In the genomic region with DNA sequence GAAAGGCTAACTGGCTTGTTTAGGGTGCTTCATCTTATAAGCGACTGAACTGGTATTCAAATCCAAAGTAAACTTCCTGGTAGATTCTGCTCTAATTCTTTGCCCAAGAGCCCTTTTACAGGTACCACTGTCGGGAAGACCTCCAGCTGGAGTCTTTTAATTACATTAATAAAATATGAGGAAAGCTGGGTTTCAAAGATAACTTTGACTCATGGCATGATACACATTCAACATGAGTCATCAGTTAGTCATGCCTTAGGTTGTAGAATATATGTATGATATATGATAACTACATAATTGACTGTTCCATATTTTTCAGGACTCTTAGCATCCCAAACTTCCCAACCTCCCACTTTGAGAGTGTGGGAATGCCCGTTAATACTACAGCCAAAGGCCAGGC, we compare ENCODE assay signal across 12 cellular contexts. TPM values are rescaled to one million over a fixed set of nuclear protein-coding genes. Genes with fewer than 3 reads are reported as not detected.
DNase-seq lines count a peak whose midpoint lies in the region; ATAC-seq and TF ChIP-seq lines count a peak whose summit lies in the region.
"Had no signal": no experiment of that assay in that cellular context is flagged by ENCODE, and none has a peak within 500 bp of the region (broad histone marks: within the 10 kb centered on the region; RNA-seq: fewer than 3 reads in every experiment).

No MANE protein-coding gene starts in this region.

- H3K4me3 Mint-ChIP-seq in activated T-helper 17 cell treated with anti-CD3 and anti-CD28 coated beads, Interleukin-2, amount 50 U/mL, for 72 hours: no peak overlapping the region
- H3K4me3 Mint-ChIP-seq in endodermal cell (no peak overlapping the region), H9 (no peak overlapping the region)
- H3K4me3 Mint-ChIP-seq: brain had no signal

- no TSS peak for BruUV-seq in IMR-90 (replicated peaks; lab: Mats Ljungman, UMichigan)

- dilution Hi-C loops in IMR-90 (cut with HindIII; ENCODE audit: low sequenced_read_pairs, unreplicated experiment): no loop called here

- H3K9me3 ChIP-seq in IMR-90 (ENCODE audit: control insufficient read depth, insufficient read depth, low read length) (no peaks in the 10 kb centered on the region), endodermal cell (ENCODE audit: control insufficient read depth, low read length) (no peaks in the 10 kb centered on the region), H9 (ENCODE audit: control insufficient read depth, low read depth, low read length) (no peaks in the 10 kb centered on the region)

- H3T11ph ChIP-seq in H9 (ENCODE audit: low read length): no peak overlapping the region

- POLR2A ChIA-PET in IMR-90 (lab: Charles Lee; ENCODE audit: unreplicated experiment): no interaction called here

- H3K79me1 ChIP-seq in IMR-90 (ENCODE audit: low read depth in 1 of 2, low read length in 2 of 2): no peaks in the 10 kb centered on the region
- H3K79me1 ChIP-seq in H9 (ENCODE audit: insufficient read depth, low read depth, low read length, poor library complexity, severe bottlenecking): no peaks in the 10 kb centered on the region

- H3K27me3 ChIP-seq in IMR-90 (ENCODE audit: control insufficient read depth, insufficient read depth, low read length): no peaks in the 10 kb centered on the region
- H3K27me3 ChIP-seq in endodermal cell (ENCODE audit: control insufficient read depth, insufficient read depth, low read length, poor library complexity, severe bottlenecking): no peaks in the 10 kb centered on the region
- no peaks in the 10 kb centered on the region for H3K27me3 ChIP-seq in H9 (ENCODE audit: insufficient read depth, low read length)

- no peak overlapping the region for H2AFZ ChIP-seq in IMR-90 (replicated peaks; ENCODE audit: low read length, poor library complexity)
- H2AFZ ChIP-seq in H9 (ENCODE audit: low read length): no peak overlapping the region

- H3K9me1 ChIP-seq in IMR-90 (ENCODE audit: insufficient read depth, low read length): peaks cover 2% of the 10 kb centered on the region; the same call in 1 of the 2 replicates

- H3K9ac ChIP-seq in IMR-90 (ENCODE audit: low read depth, low read length): no peak overlapping the region
- H3K9ac ChIP-seq in endodermal cell (ENCODE audit: extremely low read depth, low read length, poor library complexity, severe bottlenecking): no peak overlapping the region
- no peak overlapping the region for H3K9ac ChIP-seq in H9 (ENCODE audit: extremely low read depth, insufficient read length, low read length)

- no peaks in the 10 kb centered on the region for H3K27me3 Mint-ChIP-seq in activated T-helper 17 cell treated with anti-CD3 and anti-CD28 coated beads, Interleukin-2, amount 50 U/mL, for 72 hours
- H3K27me3 Mint-ChIP-seq in endodermal cell (ENCODE audit: insufficient read depth): no peaks in the 10 kb centered on the region
- no peaks in the 10 kb centered on the region for H3K27me3 Mint-ChIP-seq in H9 (ENCODE audit: low read depth)

- H2BK120ac ChIP-seq in IMR-90 (ENCODE audit: low read depth, low read length) (no peak overlapping the region), H9 (ENCODE audit: low read depth, low read length, poor library complexity, severe bottlenecking) (no peak overlapping the region)

- peak; percentile 46; the same call in 1 of the 2 replicates for ATAC-seq in IMR-90 (ENCODE audit: low read depth)
- ATAC-seq in activated T-helper 17 cell treated with anti-CD3 and anti-CD28 coated beads, Interleukin-2, amount 50 U/mL, for 72 hours (replicated peaks): peak; percentile 90

- 0 out of 2 replicates have a peak, but pooled peaks cover 2% of the 10 kb centered on the region for H3K4me1 ChIP-seq in IMR-90 (ENCODE audit: control insufficient read depth, insufficient read depth, low read length)
- H3K4me1 ChIP-seq in endodermal cell (ENCODE audit: control insufficient read depth, insufficient read depth, low read length): no peaks in the 10 kb centered on the region
- no peaks in the 10 kb centered on the region for H3K4me1 ChIP-seq in H9 (ENCODE audit: insufficient read depth, low read length)

- H4K20me1 ChIP-seq in IMR-90 (ENCODE audit: insufficient read depth, low read length) (no peaks in the 10 kb centered on the region), H9 (ENCODE audit: control insufficient read depth, insufficient read depth, insufficient read length) (no peaks in the 10 kb centered on the region)

- H3K4me2 ChIP-seq in IMR-90 (ENCODE audit: low read depth, low read length) (no peak overlapping the region), H9 (ENCODE audit: insufficient read depth, insufficient read length, low read length) (no peak overlapping the region)

- H2BK12ac ChIP-seq in H9 (ENCODE audit: insufficient read length, low read depth, low read length): no peak overlapping the region

- peaks cover 15% of the 10 kb centered on the region for H3K36me3 ChIP-seq in IMR-90 (ENCODE audit: control insufficient read depth, insufficient read depth, low read length)
- H3K36me3 ChIP-seq in endodermal cell (ENCODE audit: control insufficient read depth, insufficient read depth, low read length): peaks cover 33% of the 10 kb centered on the region

- H4K8ac ChIP-seq in IMR-90 (ENCODE audit: low read depth in 2 of 2, low read length in 2 of 2) (no peak overlapping the region), H9 (replicated peaks; ENCODE audit: insufficient read length, low read depth, low read length) (no peak overlapping the region)

- H3K79me2 ChIP-seq in H9 (ENCODE audit: insufficient read depth, low read length): no peaks in the 10 kb centered on the region

- H2BK5ac ChIP-seq in IMR-90 (ENCODE audit: low read depth, low read length, poor library complexity, severe bottlenecking) (no peak overlapping the region), H9 (ENCODE audit: insufficient read length, low read length) (no peak overlapping the region)

- no peaks in the 10 kb centered on the region for H3K9me3 Mint-ChIP-seq in activated T-helper 17 cell treated with anti-CD3 and anti-CD28 coated beads, Interleukin-2, amount 50 U/mL, for 72 hours
- H3K9me3 Mint-ChIP-seq in endodermal cell (no peaks in the 10 kb centered on the region), H9 (no peaks in the 10 kb centered on the region)
- H3K9me3 Mint-ChIP-seq: brain had no signal

- H3K27ac ChIP-seq in IMR-90 (ENCODE audit: insufficient read depth, low read length): no peak overlapping the region
- no peak overlapping the region for H3K27ac ChIP-seq in endodermal cell (ENCODE audit: low read depth, low read length)
- no peak overlapping the region for H3K27ac ChIP-seq in H9 (ENCODE audit: insufficient read length, low read depth, low read length)

- WGBS in IMR-90 (ENCODE audit: extremely low coverage in 2 of 2, insufficient read length in 1 of 2), 2 experiments: no CpG with 5 or more reads among the region's 3 CpGs
- WGBS in endodermal cell (ENCODE audit: insufficient coverage in 1 of 2, insufficient read length in 1 of 2), 2 experiments: 82 to 85% methylated on average over 2 to 3 of the region's 3 CpGs
- no CpG with 5 or more reads among the region's 3 CpGs for WGBS in H9 (ENCODE audit: extremely low coverage, insufficient read length, low lambda C conversion rate)

- H2BK20ac ChIP-seq in IMR-90 (ENCODE audit: low read depth, low read length): no peak overlapping the region
- H2BK20ac ChIP-seq in H9 (ENCODE audit: low read depth, low read length, poor library complexity, severe bottlenecking): no peak overlapping the region

- H2AK5ac ChIP-seq in IMR-90 (ENCODE audit: low read depth, low read length): no peak overlapping the region
- no peak overlapping the region for H2AK5ac ChIP-seq in H9 (ENCODE audit: insufficient read length, low read length)

- H4K91ac ChIP-seq in IMR-90 (ENCODE audit: insufficient read depth, low read depth, low read length) (no peak overlapping the region), H9 (ENCODE audit: insufficient read length, low read depth, low read length) (no peak overlapping the region)

- H2BK15ac ChIP-seq in IMR-90 (ENCODE audit: low read depth, low read length) (no peak overlapping the region), H9 (ENCODE audit: low read depth, low read length) (no peak overlapping the region)

- TF ChIP-seq POLR2A in IMR-90 (IDR thresholded peaks at IDR 0.05; ENCODE audit: low read depth, low read length): no peak

- peaks cover 19% of the 10 kb centered on the region for H3K4me1 Mint-ChIP-seq in activated T-helper 17 cell treated with anti-CD3 and anti-CD28 coated beads, Interleukin-2, amount 50 U/mL, for 72 hours
- no peaks in the 10 kb centered on the region for H3K4me1 Mint-ChIP-seq in endodermal cell
- no peaks in the 10 kb centered on the region for H3K4me1 Mint-ChIP-seq in H9
- H3K4me1 Mint-ChIP-seq: brain had no signal

- H3K27ac Mint-ChIP-seq in activated T-helper 17 cell treated with anti-CD3 and anti-CD28 coated beads, Interleukin-2, amount 50 U/mL, for 72 hours: peak overlapping the region; percentile 69
- H3K27ac Mint-ChIP-seq in endodermal cell (no peak overlapping the region), H9 (no peak overlapping the region)
- H3K27ac Mint-ChIP-seq: brain had no signal

- in situ Hi-C loops in IMR-90 (cut with MboI; ENCODE audit: low sequenced_read_pairs): loop anchor here (25.0 kb wide), 1 partner anchor 268 kb away; no protein-coding TSS in a partner anchor

- no peaks in the 10 kb centered on the region for H3K23me2 ChIP-seq in H9 (ENCODE audit: insufficient read length, low read depth, low read length, poor library complexity, severe bottlenecking)

- H3K18ac ChIP-seq in IMR-90 (ENCODE audit: low read depth, low read length): no peak overlapping the region
- H3K18ac ChIP-seq in H9 (ENCODE audit: insufficient read length, low read depth, low read length): no peak overlapping the region

- H3K4me3 ChIP-seq in IMR-90 (ENCODE audit: insufficient read depth, low read depth, low read length): no peak overlapping the region
- H3K4me3 ChIP-seq in endodermal cell (ENCODE audit: low read length): no peak overlapping the region

- no peak for TF ChIP-seq RAD21 in IMR-90 (IDR thresholded peaks at IDR 0.05; ENCODE audit: low read length)

- intact Hi-C loops in IMR-90 (cut with micrococcal nuclease): no loop called here

- DNase-seq in EL (peak; percentile 47), IMR-90 (peak; percentile 77), hepatic stellate cell (ENCODE audit: low spot score) (peak; percentile 18), endodermal cell (no peak), H9 (no peak), H4 (ENCODE audit: low spot score) (no peak)
- DNase-seq: NCI-H1105 treated with DMSO at 0.1 percent for 48 hours; NCI-H524; Right ventricle myocardium superior; stimulated activated CD4-positive, alpha-beta T cell treated with anti-CD3 and anti-CD28 coated beads, Interleukin-4, amount 100 ng/mL, for 24 hours had no signal

- CTCF ChIA-PET in IMR-90 (lab: Yijun Ruan, JAX): no interaction called here

- H3K23ac ChIP-seq in IMR-90 (ENCODE audit: low read depth, low read length): no peak overlapping the region
- no peak overlapping the region for H3K23ac ChIP-seq in H9 (ENCODE audit: insufficient read length, low read depth, low read length)

- H3K4ac ChIP-seq in IMR-90 (ENCODE audit: low read depth, low read length) (no peak overlapping the region), H9 (ENCODE audit: low read depth, low read length) (no peak overlapping the region)

- no peak for TF ChIP-seq CTCF in IMR-90 (conservative IDR thresholded peaks at IDR 0.05; ENCODE audit: low read depth, low read length)
- TF ChIP-seq CTCF in endodermal cell (conservative IDR thresholded peaks at IDR 0.05): no peak
- no peak for TF ChIP-seq CTCF in H9 (conservative IDR thresholded peaks at IDR 0.05)

- H4K5ac ChIP-seq in IMR-90 (ENCODE audit: low read depth, low read length) (no peak overlapping the region), H9 (ENCODE audit: insufficient read length, low read depth, low read length) (no peak overlapping the region)

- H3K14ac ChIP-seq in IMR-90 (replicated peaks; ENCODE audit: low read depth, low read length) (no peak overlapping the region), H9 (ENCODE audit: insufficient read depth, low read length) (no peak overlapping the region)

- no peak overlapping the region for H2AK9ac ChIP-seq in IMR-90 (replicated peaks; ENCODE audit: low read depth, low read length, poor library complexity)

- H3K56ac ChIP-seq in IMR-90 (ENCODE audit: extremely low read depth, insufficient read depth, low read length) (no peak overlapping the region), H9 (ENCODE audit: insufficient read length, low read depth, low read length) (no peak overlapping the region)

- peaks cover 98% of the 10 kb centered on the region for H3K36me3 Mint-ChIP-seq in activated T-helper 17 cell treated with anti-CD3 and anti-CD28 coated beads, Interleukin-2, amount 50 U/mL, for 72 hours (ENCODE audit: low read depth)
- H3K36me3 Mint-ChIP-seq in endodermal cell (ENCODE audit: low read depth): peaks cover 33% of the 10 kb centered on the region
- H3K36me3 Mint-ChIP-seq in H9 (ENCODE audit: insufficient read depth in 1 of 3, low read depth in 3 of 3): peaks cover 8 to 36% (median 27%) of the 10 kb centered on the region in 3 experiments; a peak in 6 of 7 replicates

RNA-seq across cellular contexts. Expression of gene ZCCHC2, which starts 32.3 kb away (rescaled TPM):
- total RNA-seq in IMR-90 (2012; rRNA removed) (2.2 and 3.6 TPM in 2 replicates), endodermal cell (10 to 100 TPM; 14.4 to 16.9 TPM), H9 (2021) (12.1 and 12.4 TPM in 2 replicates)
- polyA plus RNA-seq in IMR-90 (2012; rRNA removed): 3.2 and 4.1 TPM in 2 replicates
- polyA plus RNA-seq in IMR-90 (2012; cell fraction: cytosol; rRNA removed): 1.5 and 2.1 TPM in 2 replicates
- 5.9 and 9.1 TPM in 2 replicates for polyA plus RNA-seq in IMR-90 (2012; cell fraction: nucleus; rRNA removed; ENCODE audit: low replicate concordance)
- total RNA-seq in activated T-helper 17 cell treated with anti-CD3 and anti-CD28 coated beads, Interleukin-2, amount 50 U/mL, for 72 hours: 10 to 100 TPM; 45.4 to 50.4 TPM
- polyA plus RNA-seq in endodermal cell (2013, experiment 1 of 2): 7.8 TPM
- polyA plus RNA-seq in endodermal cell (2013, experiment 2 of 2): 7.8 TPM
- total RNA-seq in H4 (2014; rRNA removed; shearing (Covaris generic)): 5.2 and 5.3 TPM in 2 replicates

Comparison
In these comparisons a context has a peak if more than half of its experiments do, and no peak if none do; other contexts are left out.
1. DNase-seq: peak in EL (single experiment), IMR-90 (single experiment) and hepatic stellate cell (single experiment); none in endodermal cell (single experiment), H9 (single experiment) and H4 (single experiment).